Comparison of ENCODE assay signal across 17 cellular contexts in the genomic region with DNA sequence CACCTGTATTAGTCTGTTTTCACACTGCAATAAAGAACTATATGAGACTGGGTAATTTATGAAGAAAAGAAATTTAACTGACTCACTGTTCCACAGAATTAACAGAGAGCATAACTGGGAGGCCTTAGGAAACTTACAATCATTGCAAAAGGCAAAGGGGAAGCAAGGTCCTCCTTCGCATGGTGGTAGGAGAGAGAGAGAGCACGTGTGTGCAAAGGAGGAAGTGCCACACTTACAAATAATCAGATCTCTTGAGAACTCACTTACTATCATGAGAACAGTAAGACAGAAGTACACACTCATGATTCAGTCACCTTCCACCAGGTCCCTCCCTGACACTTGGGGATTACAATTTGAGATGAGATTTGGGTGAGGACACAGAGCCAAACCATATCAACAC.
DNase-seq lines count a peak whose midpoint lies in the region; ATAC-seq and TF ChIP-seq lines count a peak whose summit lies in the region.
"Had no signal": no experiment of that assay in that cellular context is flagged by ENCODE, and none has a peak within 500 bp of the region (broad histone marks: within the 10 kb centered on the region; RNA-seq: fewer than 3 reads in every experiment).

No MANE protein-coding gene starts in this region.

- H3K9me3 ChIP-seq in RWPE2 (ENCODE audit: severe bottlenecking) (no peaks in the 10 kb centered on the region), neutrophil (no peaks in the 10 kb centered on the region)
- H3K9me3 ChIP-seq: body of pancreas, Peyer's patch had no signal

- ATAC-seq in HG03521 (IDR thresholded peaks at IDR 0.05; ENCODE audit: unreplicated experiment): peak; percentile 36
- ATAC-seq in RWPE2 (ENCODE audit: low read depth): no peak
- ATAC-seq: body of pancreas, left cardiac atrium had no signal

- H3K27me3 ChIP-seq in RWPE2 (ENCODE audit: insufficient read depth, poor library complexity, severe bottlenecking) (no peaks in the 10 kb centered on the region), neutrophil (no peaks in the 10 kb centered on the region)
- H3K27me3 ChIP-seq: body of pancreas, Peyer's patch had no signal

- no peak overlapping the region for H3K4me3 ChIP-seq in RWPE2 (ENCODE audit: severe bottlenecking)
- no peak overlapping the region for H3K4me3 ChIP-seq in neutrophil (ENCODE audit: low read depth in 1 of 2, low read length in 1 of 2)
- H3K4me3 ChIP-seq: body of pancreas, Peyer's patch had no signal

- H3K36me3 ChIP-seq in RWPE2 (ENCODE audit: low read depth) (no peaks in the 10 kb centered on the region), neutrophil (no peaks in the 10 kb centered on the region)
- H3K36me3 ChIP-seq: Peyer's patch had no signal

- TF ChIP-seq CTCF in RWPE2 (IDR thresholded peaks at IDR 0.05; ENCODE audit: poor library complexity, severe bottlenecking) (no peak), neutrophil (IDR thresholded peaks at IDR 0.05) (no peak)

- DNase-seq in SIG-M5 treated with dmso at 0.1 percent for 504 hours (lab: John Stamatoyannopoulos, UW; ENCODE audit: unreplicated experiment) (peak; percentile 6), SIG-M5 (lab: John Stamatoyannopoulos, UW) (no peak), RWPE2 (ENCODE audit: low spot score) (no peak), superior temporal gyrus (ENCODE audit: extremely low spot score) (no peak), Kasumi-1 (lab: John Stamatoyannopoulos, UW) (no peak), NCI-H2196 (lab: John Stamatoyannopoulos, UW; ENCODE audit: unreplicated experiment) (no peak)
- DNase-seq: activated CD4-positive, CD25-positive, alpha-beta regulatory T cell treated with anti-CD3 and anti-CD28 coated beads, Interleukin-2, amount 50 U/mL, for 72 hours; activated naive CD4-positive, alpha-beta T cell treated with anti-CD3 and anti-CD28 coated beads for 36 hours; CD4-positive, alpha-beta T cell; left cardiac atrium; NCI-H146; NCI-H510A; Peyer's patch had no signal

- H3K4me1 ChIP-seq in RWPE2 (ENCODE audit: insufficient read depth, poor library complexity, severe bottlenecking): peaks cover 18% of the 10 kb centered on the region
- peaks cover 47 to 48% of the 10 kb centered on the region in 2 experiments for H3K4me1 ChIP-seq in neutrophil (ENCODE audit: control insufficient read depth in 1 of 2, insufficient read depth in 1 of 2, low read depth in 1 of 2, low read length in 1 of 2)
- H3K4me1 ChIP-seq: body of pancreas, Peyer's patch had no signal

- peak overlapping the region; percentile 18 for H3K27ac ChIP-seq in RWPE2 (ENCODE audit: poor library complexity, severe bottlenecking)
- H3K27ac ChIP-seq in neutrophil: peak overlapping the region; percentile 76
- H3K27ac ChIP-seq: 22Rv1, body of pancreas, Peyer's patch had no signal
